In genomic region chr1:25109527-25109926, GRCh38 we compare ENCODE assay signal across 17 cellular contexts.
DNase-seq lines count a peak whose midpoint lies in the region; ATAC-seq, FAIRE-seq and TF ChIP-seq lines count a peak whose summit lies in the region.
"Had no signal": no experiment of that assay in that cellular context is flagged by ENCODE, and none has a peak within 500 bp of the region (broad histone marks: within the 10 kb centered on the region; RNA-seq: fewer than 3 reads in every experiment).

No MANE protein-coding gene starts in this region.

- TF ChIP-seq CTCF in Loucy (conservative IDR thresholded peaks at IDR 0.05; ENCODE audit: low read length) (no peak), neutrophil (IDR thresholded peaks at IDR 0.05) (no peak)

- peak overlapping the region; percentile 61; the same call in 1 of the 2 replicates for H2AFZ ChIP-seq in Loucy (ENCODE audit: low read length)

- H3K27me3 Mint-ChIP-seq in activated CD8-positive, alpha-beta memory T cell treated with anti-CD3 and anti-CD28 coated beads, Interleukin-2, amount 10 ng/mL, durations not matched to agents 7 days and 5 days = peaks cover 17% of the 10 kb centered on the region

- H3K4me1 ChIP-seq in Loucy (ENCODE audit: insufficient read depth, low read length, poor library complexity, severe bottlenecking) = peaks cover 1% of the 10 kb centered on the region
- peaks cover 52 to 57% of the 10 kb centered on the region in 2 experiments for H3K4me1 ChIP-seq in neutrophil (ENCODE audit: control insufficient read depth in 1 of 2, insufficient read depth in 1 of 2, low read depth in 1 of 2, low read length in 1 of 2)

- H4K20me1 ChIP-seq in Loucy (ENCODE audit: insufficient read depth, low read length, poor library complexity, severe bottlenecking) = no peaks in the 10 kb centered on the region

- no peaks in the 10 kb centered on the region for H3F3A ChIP-seq in Loucy (ENCODE audit: low read depth)

- H3K36me3 ChIP-seq in Loucy (ENCODE audit: insufficient read depth, low read length) = no peaks in the 10 kb centered on the region
- H3K36me3 ChIP-seq in neutrophil = no peaks in the 10 kb centered on the region

- peaks cover 11% of the 10 kb centered on the region; the same call in 1 of the 2 replicates for H3K9me3 ChIP-seq in Loucy (ENCODE audit: insufficient read depth, low read depth, low read length)
- H3K9me3 ChIP-seq in neutrophil = no peaks in the 10 kb centered on the region

- peaks cover 13% of the 10 kb centered on the region for H3K9me3 Mint-ChIP-seq in activated CD8-positive, alpha-beta memory T cell treated with anti-CD3 and anti-CD28 coated beads, Interleukin-2, amount 10 ng/mL, durations not matched to agents 7 days and 5 days (ENCODE audit: low read depth)
- H3K9me3 Mint-ChIP-seq in activated naive CD4-positive, alpha-beta T cell treated with anti-CD3 and anti-CD28 coated beads, Interleukin-2, amount 50 U/mL, for 72 hours = peaks cover 9 to 10% of the 10 kb centered on the region in 2 donors

- H3K4me1 Mint-ChIP-seq in activated CD8-positive, alpha-beta memory T cell treated with anti-CD3 and anti-CD28 coated beads, Interleukin-2, amount 10 ng/mL, durations not matched to agents 7 days and 5 days = peaks cover 29% of the 10 kb centered on the region

- H3K27me3 ChIP-seq in Loucy (ENCODE audit: insufficient read depth, low read length, poor library complexity, severe bottlenecking) = no peaks in the 10 kb centered on the region
- H3K27me3 ChIP-seq in neutrophil = no peaks in the 10 kb centered on the region

- peak overlapping the region; percentile 52 for H3K27ac ChIP-seq in neutrophil

- FAIRE-seq in HTR-8/SVneo (lab: Jason Lieb, UNC) = no peak
- FAIRE-seq: colon had no signal

- CTCF ChIA-PET in activated CD8-positive, alpha-beta memory T cell treated with anti-CD3 and anti-CD28 coated beads, Interleukin-2, amount 10 ng/mL, durations not matched to agents 7 days and 5 days (lab: Charles Lee) = no interaction called here

- H3K9me2 ChIP-seq in Loucy (replicated peaks; ENCODE audit: low read depth, low read length) = no peaks in the 10 kb centered on the region

- ATAC-seq in activated CD8-positive, alpha-beta memory T cell treated with anti-CD3 and anti-CD28 coated beads, Interleukin-2, amount 10 ng/mL, durations not matched to agents 7 days and 5 days = no peak
- peak; percentile 37 to 49 for ATAC-seq in activated naive CD4-positive, alpha-beta T cell treated with anti-CD3 and anti-CD28 coated beads, Interleukin-2, amount 50 U/mL, for 72 hours
- ATAC-seq in HG03135 (IDR thresholded peaks at IDR 0.05; ENCODE audit: unreplicated experiment) = no peak

- no peak overlapping the region for H3K4me3 ChIP-seq in Loucy (ENCODE audit: low read length, poor library complexity, severe bottlenecking)
- no peak overlapping the region for H3K4me3 ChIP-seq in neutrophil (ENCODE audit: low read depth in 1 of 2, low read length in 1 of 2)

- DNase-seq in activated CD8-positive, alpha-beta memory T cell treated with anti-CD3 and anti-CD28 coated beads, Interleukin-2, amount 10 ng/mL, durations not matched to agents 7 days and 5 days = no peak
- no peak for DNase-seq in activated CD8-positive, alpha-beta memory T cell treated with anti-CD3 and anti-CD28 coated beads, Interleukin-2, amount 50 U/mL, for 4 hours
- DNase-seq in activated naive CD4-positive, alpha-beta T cell treated with anti-CD3 and anti-CD28 coated beads, Interleukin-2, amount 50 U/mL, for 72 hours (ENCODE audit: low spot score in 2 of 2) = no peak
- DNase-seq in HTR-8/SVneo (ENCODE audit: insufficient read length, low spot score) (no peak), ecto neural progenitor cell (ENCODE audit: low spot score) (no peak)
- DNase-seq: activated CD4-positive, alpha-beta T cell treated with anti-CD3 and anti-CD28 coated beads for 48 hours; foreskin fibroblast; hypothalamus; kidney glomerular epithelial cell; mesendoderm; NCI-H2081; NCI-H524 treated with DMSO at 0.1 percent for 48 hours had no signal

- H3K79me2 ChIP-seq in Loucy (ENCODE audit: insufficient read depth, low read length) = no peaks in the 10 kb centered on the region

- H3K9ac ChIP-seq in Loucy (ENCODE audit: low read depth, low read length, poor library complexity, severe bottlenecking) = no peak overlapping the region

- no peak overlapping the region for H3K4me3 Mint-ChIP-seq in activated CD8-positive, alpha-beta memory T cell treated with anti-CD3 and anti-CD28 coated beads, Interleukin-2, amount 10 ng/mL, durations not matched to agents 7 days and 5 days

- peaks cover 14% of the 10 kb centered on the region for H3K36me3 Mint-ChIP-seq in activated CD8-positive, alpha-beta memory T cell treated with anti-CD3 and anti-CD28 coated beads, Interleukin-2, amount 10 ng/mL, durations not matched to agents 7 days and 5 days
- H3K36me3 Mint-ChIP-seq in activated naive CD4-positive, alpha-beta T cell treated with anti-CD3 and anti-CD28 coated beads, Interleukin-2, amount 50 U/mL, for 72 hours = peaks cover 10 to 18% of the 10 kb centered on the region in 2 donors

- no peak overlapping the region for H3K4me2 ChIP-seq in Loucy (ENCODE audit: low read depth, low read length, poor library complexity, severe bottlenecking)

- peak overlapping the region; percentile 56 for H3K27ac Mint-ChIP-seq in activated CD8-positive, alpha-beta memory T cell treated with anti-CD3 and anti-CD28 coated beads, Interleukin-2, amount 10 ng/mL, durations not matched to agents 7 days and 5 days
- H3K27ac Mint-ChIP-seq in activated naive CD4-positive, alpha-beta T cell treated with anti-CD3 and anti-CD28 coated beads, Interleukin-2, amount 50 U/mL, for 72 hours = peak overlapping the region; percentile 35 to 57
- H3K27ac Mint-ChIP-seq: activated T-helper 2 cell treated with anti-CD3 and anti-CD28 coated beads, Interferon-gamma antibody, Interleukin-2, Interleukin-4, amounts not matched to agents 10 μg/mL and 5 μg/mL and 100 μg/mL, durations not matched to agents 14 hours and 24 hours and 36 hours had no signal

Comparison
In these comparisons a context has a peak if more than half of its experiments do, and no peak if none do; other contexts are left out.
1. ATAC-seq: peak in activated naive CD4-positive, alpha-beta T cell treated with anti-CD3 and anti-CD28 coated beads, Interleukin-2, amount 50 U/mL, for 72 hours (2 of 2); none in activated CD8-positive, alpha-beta memory T cell treated with anti-CD3 and anti-CD28 coated beads, Interleukin-2, amount 10 ng/mL, durations not matched to agents 7 days and 5 days (single experiment) and HG03135 (single experiment).